Comparison of ENCODE assay signal across 2 cellular contexts in genomic region chr1:15796086-15796462, GRCh38.
TF ChIP-seq lines count a peak whose summit lies in the region.

No MANE protein-coding gene starts in this region.

TF ChIP-seq in SK-N-SH, 30 proteins besides CTCF, POLR2A, EP300 and RAD21 (continued from another document):
- TF ChIP-seq, protein P1, sequence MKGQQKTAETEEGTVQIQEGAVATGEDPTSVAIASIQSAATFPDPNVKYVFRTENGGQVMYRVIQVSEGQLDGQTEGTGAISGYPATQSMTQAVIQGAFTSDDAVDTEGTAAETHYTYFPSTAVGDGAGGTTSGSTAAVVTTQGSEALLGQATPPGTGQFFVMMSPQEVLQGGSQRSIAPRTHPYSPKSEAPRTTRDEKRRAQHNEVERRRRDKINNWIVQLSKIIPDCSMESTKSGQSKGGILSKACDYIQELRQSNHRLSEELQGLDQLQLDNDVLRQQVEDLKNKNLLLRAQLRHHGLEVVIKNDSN (IDR thresholded peaks at IDR 0.05; ENCODE audit: borderline replicate concordance, low read depth) = no peak
- TF ChIP-seq IRF3 (IDR thresholded peaks at IDR 0.05; ENCODE audit: low read depth, low read length) = no peak
- no peak for TF ChIP-seq ELF1 (IDR thresholded peaks at IDR 0.05)
- TF ChIP-seq FOXJ3 (CRISPR knock-in tag; IDR thresholded peaks at IDR 0.05) = no peak
- no peak for TF ChIP-seq EZH2phosphoT487 (IDR thresholded peaks at IDR 0.05; ENCODE audit: borderline replicate concordance, low read depth)
- no peak for TF ChIP-seq MAX (IDR thresholded peaks at IDR 0.05; ENCODE audit: low read depth)
- TF ChIP-seq RXRA (IDR thresholded peaks at IDR 0.05; ENCODE audit: borderline replicate concordance, low read depth) = no peak
- TF ChIP-seq TEAD4 (IDR thresholded peaks at IDR 0.05; ENCODE audit: borderline replicate concordance, insufficient read depth) = no peak
- no peak for TF ChIP-seq ZBTB33 (IDR thresholded peaks at IDR 0.05; ENCODE audit: borderline replicate concordance, low read depth)

TF ChIP-seq in SK-N-SH treated with all-trans-retinoic acid at 6 μM for 48 hours, 23 proteins besides CTCF, POLR2A, EP300 and RAD21 (continued from another document):
- no peak for TF ChIP-seq TSHZ2 (CRISPR knock-in tag; IDR thresholded peaks at IDR 0.05)
- TF ChIP-seq, protein P2, sequence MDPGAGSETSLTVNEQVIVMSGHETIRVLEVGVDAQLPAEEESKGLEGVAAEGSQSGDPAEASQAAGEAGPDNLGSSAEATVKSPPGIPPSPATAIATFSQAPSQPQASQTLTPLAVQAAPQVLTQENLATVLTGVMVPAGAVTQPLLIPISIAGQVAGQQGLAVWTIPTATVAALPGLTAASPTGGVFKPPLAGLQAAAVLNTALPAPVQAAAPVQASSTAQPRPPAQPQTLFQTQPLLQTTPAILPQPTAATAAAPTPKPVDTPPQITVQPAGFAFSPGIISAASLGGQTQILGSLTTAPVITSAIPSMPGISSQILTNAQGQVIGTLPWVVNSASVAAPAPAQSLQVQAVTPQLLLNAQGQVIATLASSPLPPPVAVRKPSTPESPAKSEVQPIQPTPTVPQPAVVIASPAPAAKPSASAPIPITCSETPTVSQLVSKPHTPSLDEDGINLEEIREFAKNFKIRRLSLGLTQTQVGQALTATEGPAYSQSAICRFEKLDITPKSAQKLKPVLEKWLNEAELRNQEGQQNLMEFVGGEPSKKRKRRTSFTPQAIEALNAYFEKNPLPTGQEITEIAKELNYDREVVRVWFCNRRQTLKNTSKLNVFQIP (CRISPR knock-in tag; IDR thresholded peaks at IDR 0.05; ENCODE audit: borderline replicate concordance, low read depth) = no peak
- TF ChIP-seq CSDC2 (CRISPR knock-in tag; IDR thresholded peaks at IDR 0.05) = no peak
- TF ChIP-seq ESRRG (CRISPR knock-in tag; IDR thresholded peaks at IDR 0.05) = no peak
- no peak for TF ChIP-seq RARB (CRISPR knock-in tag; IDR thresholded peaks at IDR 0.05)
- no peak for TF ChIP-seq SNAI2 (CRISPR knock-in tag; IDR thresholded peaks at IDR 0.05)
- no peak for TF ChIP-seq PPARA (CRISPR knock-in tag; IDR thresholded peaks at IDR 0.05; ENCODE audit: borderline replicate concordance)
- no peak for TF ChIP-seq BACH2 (CRISPR knock-in tag; IDR thresholded peaks at IDR 0.05; ENCODE audit: borderline replicate concordance)
